In the genomic region with DNA sequence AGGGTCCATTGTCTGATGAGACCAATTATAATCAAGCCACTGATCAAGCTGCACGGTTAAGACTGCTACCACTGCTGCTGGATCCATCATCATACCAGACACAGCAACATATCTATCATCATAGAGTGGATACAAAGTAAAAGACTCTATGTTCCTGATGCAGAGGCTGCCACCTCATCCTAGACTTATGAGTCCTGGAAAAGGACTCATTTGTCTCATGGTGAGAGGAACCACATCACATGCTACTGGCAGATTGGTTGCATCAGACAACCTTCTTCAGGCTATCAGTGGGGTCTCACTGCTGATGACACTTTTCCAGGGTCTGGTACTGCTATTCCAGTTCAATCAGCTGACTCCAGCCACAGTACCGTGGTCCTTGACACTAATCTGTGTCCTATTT, we compare ENCODE assay signal across 10 cellular contexts.
A peak's percentile ranks its signal among the peaks of the same experiment; 100 is the strongest.
DNase-seq lines count a peak whose midpoint lies in the region; ATAC-seq, FAIRE-seq and TF ChIP-seq lines count a peak whose summit lies in the region.
"Had no signal": no experiment of that assay in that cellular context is flagged by ENCODE, and none has a peak within 500 bp of the region (broad histone marks: within the 10 kb centered on the region; RNA-seq: fewer than 3 reads in every experiment).

No MANE protein-coding gene starts in this region.

- H3K4me1 Mint-ChIP-seq in CD14-positive monocyte (peaks cover 48% of the 10 kb centered on the region), H9 (peaks cover 28 to 48% of the 10 kb centered on the region in 2 experiments)
- H3K4me1 Mint-ChIP-seq in CD8-positive, alpha-beta memory T cell, result peaks cover 84 to 100% (median 98%) of the 10 kb centered on the region in 3 donors

- DNase-seq in CD14-positive monocyte (ENCODE audit: low spot score), result no peak
- no peak for DNase-seq in H9
- peak; percentile 32 for DNase-seq in keratinocyte (ENCODE audit: low read depth, low spot score)
- no peak for DNase-seq in CD8-positive, alpha-beta memory T cell
- DNase-seq in esophagus muscularis mucosa (ENCODE audit: extremely low spot score), result no peak
- no peak for DNase-seq in NCI-H187 (lab: John Stamatoyannopoulos, UW)
- DNase-seq: stomach had no signal

- no peak overlapping the region for H2BK5ac ChIP-seq in H9 (ENCODE audit: insufficient read length, low read length)

- H3K79me1 ChIP-seq in H9 (ENCODE audit: insufficient read depth, low read depth, low read length, poor library complexity, severe bottlenecking), result peaks cover 4% of the 10 kb centered on the region

- no peaks in the 10 kb centered on the region for H3K27me3 Mint-ChIP-seq in CD14-positive monocyte (ENCODE audit: low read depth in 3 of 3)
- no peaks in the 10 kb centered on the region for H3K27me3 Mint-ChIP-seq in H9 (ENCODE audit: low read depth)
- H3K27me3 Mint-ChIP-seq in CD8-positive, alpha-beta memory T cell, result no peaks in the 10 kb centered on the region

- H3K79me2 ChIP-seq in H9 (ENCODE audit: insufficient read depth, low read length), result peaks cover 4% of the 10 kb centered on the region; the same call in 1 of the 2 replicates
- H3K79me2 ChIP-seq in SU-DHL-6 (ENCODE audit: insufficient read depth, low read length), result peaks cover 100% of the 10 kb centered on the region
- H3K79me2 ChIP-seq in keratinocyte (ENCODE audit: control insufficient read depth, insufficient read depth, low read length), result peaks cover 60% of the 10 kb centered on the region

- 0 out of 2 replicates have a peak, but pooled peaks cover 2% of the 10 kb centered on the region for H3K36me3 ChIP-seq in SU-DHL-6 (ENCODE audit: low read length)
- peaks cover 0 to 4% of the 10 kb centered on the region in 2 experiments for H3K36me3 ChIP-seq in keratinocyte (ENCODE audit: control insufficient read depth in 2 of 2, extremely low read depth in 1 of 2, insufficient read depth in 2 of 2, low read length in 2 of 2)
- no peaks in the 10 kb centered on the region for H3K36me3 ChIP-seq in CD8-positive, alpha-beta memory T cell (ENCODE audit: insufficient read depth, low read length)
- H3K36me3 ChIP-seq in esophagus muscularis mucosa, result no peaks in the 10 kb centered on the region
- H3K36me3 ChIP-seq: stomach had no signal

- H4K20me1 ChIP-seq in H9 (ENCODE audit: control insufficient read depth, insufficient read depth, insufficient read length), result no peaks in the 10 kb centered on the region
- H4K20me1 ChIP-seq in SU-DHL-6 (ENCODE audit: low read depth, low read length), result no peaks in the 10 kb centered on the region; the same call in 1 of the 2 replicates
- no peaks in the 10 kb centered on the region for H4K20me1 ChIP-seq in keratinocyte (ENCODE audit: control insufficient read depth, extremely low read depth, insufficient read depth, low read length)

- POLR2A ChIA-PET in CD8-positive, alpha-beta memory T cell (lab: Charles Lee), result interaction anchor here (0.6 kb wide), 1 partner anchor 89 kb away, joined by 4 read pairs; no protein-coding TSS in a partner anchor

- CTCF ChIA-PET in CD8-positive, alpha-beta memory T cell (lab: Charles Lee), result no interaction called here

- no peak overlapping the region for H3K23ac ChIP-seq in H9 (ENCODE audit: insufficient read length, low read depth, low read length)

- FAIRE-seq in keratinocyte (lab: Jason Lieb, UNC), result peak; percentile 62

- H2BK12ac ChIP-seq in H9 (ENCODE audit: insufficient read length, low read depth, low read length), result no peak overlapping the region

- H3K4me2 ChIP-seq in H9 (ENCODE audit: insufficient read depth, insufficient read length, low read length) (no peak overlapping the region), SU-DHL-6 (ENCODE audit: low read depth, low read length, poor library complexity, severe bottlenecking) (peak overlapping the region; percentile 18), keratinocyte (ENCODE audit: control insufficient read depth, extremely low read depth, insufficient read depth, low read depth, low read length) (peak overlapping the region; percentile 50)

- no peak overlapping the region for H2AK5ac ChIP-seq in H9 (ENCODE audit: insufficient read length, low read length)

- no peaks in the 10 kb centered on the region for H3K23me2 ChIP-seq in H9 (ENCODE audit: insufficient read length, low read depth, low read length, poor library complexity, severe bottlenecking)

- no peak overlapping the region for H2BK120ac ChIP-seq in H9 (ENCODE audit: low read depth, low read length, poor library complexity, severe bottlenecking)

- no peak overlapping the region for H4K91ac ChIP-seq in H9 (ENCODE audit: insufficient read length, low read depth, low read length)

- no peak overlapping the region for H4K5ac ChIP-seq in H9 (ENCODE audit: insufficient read length, low read depth, low read length)

- H3K27ac ChIP-seq in H9 (ENCODE audit: insufficient read length, low read depth, low read length) (peak overlapping the region; percentile 29), SU-DHL-6 (ENCODE audit: low read depth, low read length) (peak overlapping the region; percentile 30; the same call in 1 of the 2 replicates), keratinocyte (ENCODE audit: control insufficient read depth, insufficient read depth, low read length) (peak overlapping the region; percentile 92), esophagus muscularis mucosa (replicated peaks in 1 of 4) (no peak overlapping the region)
- H3K27ac ChIP-seq in CD8-positive, alpha-beta memory T cell (ENCODE audit: low read depth, low read length), result no peak overlapping the region
- H3K27ac ChIP-seq: stomach had no signal

- H3T11ph ChIP-seq in H9 (ENCODE audit: low read length), result no peak overlapping the region

- H3K9ac ChIP-seq in H9 (ENCODE audit: extremely low read depth, insufficient read length, low read length), result no peak overlapping the region
- H3K9ac ChIP-seq in SU-DHL-6 (ENCODE audit: low read length), result 0 out of 2 replicates have a peak overlapping the region, but pooled peaks have one; percentile 1
- peak overlapping the region; percentile 66 for H3K9ac ChIP-seq in keratinocyte (ENCODE audit: control insufficient read depth, extremely low read depth, insufficient read depth, low read length)

- H3K4me3 ChIP-seq in SU-DHL-6 (ENCODE audit: insufficient read depth, low read length, poor library complexity, severe bottlenecking), result no peak overlapping the region
- no peak overlapping the region for H3K4me3 ChIP-seq in keratinocyte (ENCODE audit: control insufficient read depth in 2 of 3, extremely low read depth in 1 of 3, insufficient read depth in 2 of 3, low read depth in 1 of 3, low read length in 3 of 3)
- no peak overlapping the region for H3K4me3 ChIP-seq in CD8-positive, alpha-beta memory T cell (ENCODE audit: low read length)
- no peak overlapping the region for H3K4me3 ChIP-seq in esophagus muscularis mucosa
- H3K4me3 ChIP-seq: stomach had no signal

- no peak overlapping the region; the same call in 1 of the 2 replicates for H3K14ac ChIP-seq in H9 (ENCODE audit: insufficient read depth, low read length)

- no peaks in the 10 kb centered on the region for H3K9me1 ChIP-seq in keratinocyte (ENCODE audit: control insufficient read depth, extremely low read depth, insufficient read depth, low read length)

- no peak overlapping the region for H2BK15ac ChIP-seq in H9 (ENCODE audit: low read depth, low read length)

- H3K4me3 Mint-ChIP-seq in CD14-positive monocyte (no peak overlapping the region), H9 (no peak overlapping the region)
- H3K4me3 Mint-ChIP-seq in CD8-positive, alpha-beta memory T cell, result peak overlapping the region in 1 of 7 donors; percentile 46

- H2BK20ac ChIP-seq in H9 (ENCODE audit: low read depth, low read length, poor library complexity, severe bottlenecking), result no peak overlapping the region

- H3K27me3 ChIP-seq in H9 (ENCODE audit: insufficient read depth, low read length) (no peaks in the 10 kb centered on the region), SU-DHL-6 (ENCODE audit: low read length) (no peaks in the 10 kb centered on the region), keratinocyte (ENCODE audit: control insufficient read depth, extremely low read depth, insufficient read depth, low read length) (no peaks in the 10 kb centered on the region), esophagus muscularis mucosa (no peaks in the 10 kb centered on the region)
- no peaks in the 10 kb centered on the region for H3K27me3 ChIP-seq in CD8-positive, alpha-beta memory T cell (ENCODE audit: insufficient read depth, low read length, poor library complexity, severe bottlenecking)
- H3K27me3 ChIP-seq: neutrophil, stomach had no signal

- WGBS in H9 (ENCODE audit: extremely low coverage, insufficient read length, low lambda C conversion rate), result no CpG with 5 or more reads among the region's 2 CpGs
- 94% methylated on average over 2 of the region's 2 CpGs for WGBS in esophagus muscularis mucosa

- intact Hi-C loops in CD14-positive monocyte (cut with micrococcal nuclease), result no loop called here
- intact Hi-C loops in esophagus muscularis mucosa (cut with DNase I), result no loop called here

- no peak for ATAC-seq in HG02571 (IDR thresholded peaks at IDR 0.05; ENCODE audit: unreplicated experiment)

- no peak overlapping the region for H4K8ac ChIP-seq in H9 (replicated peaks; ENCODE audit: insufficient read length, low read depth, low read length)

- H2AFZ ChIP-seq in H9 (ENCODE audit: low read length), result no peak overlapping the region
- no peak overlapping the region for H2AFZ ChIP-seq in SU-DHL-6 (ENCODE audit: low read depth, low read length, severe bottlenecking)
- H2AFZ ChIP-seq in keratinocyte (ENCODE audit: control insufficient read depth, low read length), result no peak overlapping the region

- H3K27ac Mint-ChIP-seq in CD14-positive monocyte, result peak overlapping the region in 6 of 7 donors; percentile 35 to 85 (median 70)
- peak overlapping the region in 2 of 3 experiments; percentile 42 to 62; a peak in 4 of 7 replicates for H3K27ac Mint-ChIP-seq in H9
- peak overlapping the region in 2 of 8 donors; percentile 49 to 85 for H3K27ac Mint-ChIP-seq in CD8-positive, alpha-beta memory T cell

- no peaks in the 10 kb centered on the region for H3K9me2 ChIP-seq in SU-DHL-6 (replicated peaks; ENCODE audit: insufficient read depth, low read length)

- H3K4me1 ChIP-seq in H9 (ENCODE audit: insufficient read depth, low read length) (peaks cover 13% of the 10 kb centered on the region; the same call in 1 of the 2 replicates), keratinocyte (ENCODE audit: control insufficient read depth, extremely low read depth, insufficient read depth, low read length) (peaks cover 70% of the 10 kb centered on the region), esophagus muscularis mucosa (peaks cover 14 to 61% (median 38%) of the 10 kb centered on the region in 4 donors)
- peaks cover 40% of the 10 kb centered on the region for H3K4me1 ChIP-seq in CD8-positive, alpha-beta memory T cell (ENCODE audit: insufficient read depth, low read length)

- H3K9me3 Mint-ChIP-seq in CD14-positive monocyte (no peaks in the 10 kb centered on the region), H9 (no peaks in the 10 kb centered on the region)
- no peaks in the 10 kb centered on the region for H3K9me3 Mint-ChIP-seq in CD8-positive, alpha-beta memory T cell

- peak overlapping the region; percentile 42 for H3K18ac ChIP-seq in H9 (ENCODE audit: insufficient read length, low read depth, low read length)

- TF ChIP-seq EP300 in esophagus muscularis mucosa (IDR thresholded peaks at IDR 0.05), result no peak

- TF ChIP-seq POLR2A in esophagus muscularis mucosa (IDR thresholded peaks at IDR 0.05; ENCODE audit: low read depth), result no peak

- H3K56ac ChIP-seq in H9 (ENCODE audit: insufficient read length, low read depth, low read length), result no peak overlapping the region

- no peak overlapping the region for H3K4ac ChIP-seq in H9 (ENCODE audit: low read depth, low read length)

- dilution Hi-C loops in keratinocyte (cut with MboI; ENCODE audit: extremely low pct_ligation_motif_present, low sequenced_read_pairs), result no loop called here

- no peaks in the 10 kb centered on the region for H3K9me3 ChIP-seq in H9 (ENCODE audit: control insufficient read depth, low read depth, low read length)
- H3K9me3 ChIP-seq in SU-DHL-6 (ENCODE audit: insufficient read depth, low read length), result no peaks in the 10 kb centered on the region
- no peaks in the 10 kb centered on the region for H3K9me3 ChIP-seq in keratinocyte (ENCODE audit: control insufficient read depth, low read depth, low read length)
- no peaks in the 10 kb centered on the region for H3K9me3 ChIP-seq in CD8-positive, alpha-beta memory T cell (ENCODE audit: low read length)
- H3K9me3 ChIP-seq in esophagus muscularis mucosa, result no peaks in the 10 kb centered on the region
- H3K9me3 ChIP-seq: neutrophil, stomach had no signal

- H3K36me3 Mint-ChIP-seq in CD14-positive monocyte, result peaks cover 16 to 18% of the 10 kb centered on the region in 2 donors
- no peaks in the 10 kb centered on the region for H3K36me3 Mint-ChIP-seq in H9 (ENCODE audit: insufficient read depth in 1 of 3, low read depth in 3 of 3)
- H3K36me3 Mint-ChIP-seq in CD8-positive, alpha-beta memory T cell, result peaks cover 0 to 27% (median 6%) of the 10 kb centered on the region in 3 donors

- no peak for TF ChIP-seq CTCF in CD14-positive monocyte (IDR thresholded peaks at IDR 0.05)
- no peak for TF ChIP-seq CTCF in H9 (conservative IDR thresholded peaks at IDR 0.05)
- no peak for TF ChIP-seq CTCF in SU-DHL-6 (IDR thresholded peaks at IDR 0.05; ENCODE audit: insufficient read depth, low read length, poor library complexity, severe bottlenecking)
- TF ChIP-seq CTCF in keratinocyte (optimal IDR thresholded peaks at IDR 0.05 in 1 of 3, IDR thresholded peaks at IDR 0.05 in 1 of 3, conservative IDR thresholded peaks at IDR 0.05 in 1 of 3; ENCODE audit: extremely low read depth in 1 of 3, insufficient read depth in 2 of 3, low read length in 3 of 3), result no peak
- TF ChIP-seq CTCF in esophagus muscularis mucosa (IDR thresholded peaks at IDR 0.05), result no peak

- peaks cover 2% of the 10 kb centered on the region; the same call in 1 of the 2 replicates for H3F3A ChIP-seq in SU-DHL-6 (ENCODE audit: insufficient read depth)

Comparison
In these comparisons a context has a peak if more than half of its experiments do, and no peak if none do; other contexts are left out.
1. H3K27ac ChIP-seq: peak in H9 (single experiment), SU-DHL-6 (single experiment) and keratinocyte (single experiment); none in CD8-positive, alpha-beta memory T cell (single experiment) and esophagus muscularis mucosa (0 of 4).